Comparison of ENCODE assay signal across 17 cellular contexts in genomic region chr4:154465085-154465484, GRCh38. TPM values are rescaled to one million over a fixed set of nuclear protein-coding genes. Genes with fewer than 3 reads are reported as not detected.
A peak's percentile ranks its signal among the peaks of the same experiment; 100 is the strongest.
DNase-seq lines count a peak whose midpoint lies in the region; ATAC-seq, FAIRE-seq and TF ChIP-seq lines count a peak whose summit lies in the region.
"Had no signal": no experiment of that assay in that cellular context is flagged by ENCODE, and none has a peak within 500 bp of the region (broad histone marks: within the 10 kb centered on the region; RNA-seq: fewer than 3 reads in every experiment).

No MANE protein-coding gene starts in this region.

- H2AFZ ChIP-seq in GM23248 (no peak overlapping the region), PC-3 (ENCODE audit: low read length) (no peak overlapping the region), H9 (ENCODE audit: low read length) (no peak overlapping the region)

- no peak overlapping the region for H2AK5ac ChIP-seq in H9 (ENCODE audit: insufficient read length, low read length)

- FAIRE-seq in bronchial epithelial cell (lab: Jason Lieb, UNC), result no peak
- no peak for FAIRE-seq in HTR-8/SVneo (lab: Jason Lieb, UNC)

- H3K4me1 ChIP-seq in GM23248 (ENCODE audit: insufficient read depth) (no peaks in the 10 kb centered on the region; the same call in 1 of the 2 replicates), PC-3 (ENCODE audit: insufficient read depth, low read length) (peaks cover 11% of the 10 kb centered on the region), H9 (ENCODE audit: insufficient read depth, low read length) (no peaks in the 10 kb centered on the region), right cardiac atrium (ENCODE audit: control insufficient read depth, insufficient read depth, low read length) (no peaks in the 10 kb centered on the region)
- H3K4me1 ChIP-seq: BLaER1 had no signal

- H3K9ac ChIP-seq in GM23248 (no peak overlapping the region), PC-3 (ENCODE audit: low read length) (no peak overlapping the region), H9 (ENCODE audit: extremely low read depth, insufficient read length, low read length) (no peak overlapping the region)
- H3K9ac ChIP-seq: BLaER1 had no signal

- H3K9me3 Mint-ChIP-seq in H9 (no peaks in the 10 kb centered on the region), chondrocyte (ENCODE audit: low read depth) (no peaks in the 10 kb centered on the region)

- no peaks in the 10 kb centered on the region for H4K20me1 ChIP-seq in GM23248 (ENCODE audit: insufficient read depth)
- no peaks in the 10 kb centered on the region for H4K20me1 ChIP-seq in PC-3 (ENCODE audit: low read length)
- no peaks in the 10 kb centered on the region for H4K20me1 ChIP-seq in H9 (ENCODE audit: control insufficient read depth, insufficient read depth, insufficient read length)
- H4K20me1 ChIP-seq: BLaER1 had no signal

- H3K36me3 ChIP-seq in GM23248 (ENCODE audit: low read depth) (no peaks in the 10 kb centered on the region), PC-3 (ENCODE audit: low read depth, low read length) (no peaks in the 10 kb centered on the region), bronchial epithelial cell (ENCODE audit: control insufficient read depth, insufficient read depth, low read length) (no peaks in the 10 kb centered on the region)

- DNase-seq in GM23248 (peak; percentile 49), PC-3 (peak; percentile 7), bronchial epithelial cell (ENCODE audit: low read depth) (peak; percentile 18), kidney tubule cell (ENCODE audit: low spot score) (peak; percentile 5), HTR-8/SVneo (ENCODE audit: insufficient read length, low spot score) (no peak), H9 (no peak), chondrocyte (ENCODE audit: low spot score) (no peak), right cardiac atrium (no peak)
- DNase-seq: KBM-7, NCI-H1417, NCI-H1930, NCI-H2171, NCI-H510A, NCI-H82 had no signal

- H3K79me2 ChIP-seq in GM23248 (ENCODE audit: insufficient read depth), result no peaks in the 10 kb centered on the region
- no peaks in the 10 kb centered on the region for H3K79me2 ChIP-seq in PC-3 (ENCODE audit: low read length)
- H3K79me2 ChIP-seq in H9 (ENCODE audit: insufficient read depth, low read length), result no peaks in the 10 kb centered on the region

- H3K4me1 Mint-ChIP-seq in H9 (peaks cover 0 to 5% of the 10 kb centered on the region in 2 experiments; a peak in 2 of 4 replicates), chondrocyte (ENCODE audit: low read depth) (no peaks in the 10 kb centered on the region)

- H3K27ac ChIP-seq in GM23248, result no peak overlapping the region
- H3K27ac ChIP-seq in PC-3 (ENCODE audit: low read length), result no peak overlapping the region
- no peak overlapping the region for H3K27ac ChIP-seq in H9 (ENCODE audit: insufficient read length, low read depth, low read length)
- H3K27ac ChIP-seq in right cardiac atrium (ENCODE audit: low read length), result no peak overlapping the region
- H3K27ac ChIP-seq: BLaER1 had no signal

- no peaks in the 10 kb centered on the region for H3K79me1 ChIP-seq in H9 (ENCODE audit: insufficient read depth, low read depth, low read length, poor library complexity, severe bottlenecking)

- no peak overlapping the region for H2BK15ac ChIP-seq in H9 (ENCODE audit: low read depth, low read length)

- H3K23me2 ChIP-seq in H9 (ENCODE audit: insufficient read length, low read depth, low read length, poor library complexity, severe bottlenecking), result no peaks in the 10 kb centered on the region

- no peak overlapping the region for H4K5ac ChIP-seq in H9 (ENCODE audit: insufficient read length, low read depth, low read length)

- no peaks in the 10 kb centered on the region; the same call in 1 of the 2 replicates for H3K27me3 Mint-ChIP-seq in H9 (ENCODE audit: low read depth)
- H3K27me3 Mint-ChIP-seq in chondrocyte (ENCODE audit: low read depth), result peaks cover 19% of the 10 kb centered on the region

- no peaks in the 10 kb centered on the region for H3F3A ChIP-seq in GM23248 (ENCODE audit: insufficient read depth)
- H3F3A ChIP-seq in PC-3 (ENCODE audit: low read length, unreplicated experiment), result no peaks in the 10 kb centered on the region

- no peak overlapping the region for H3K56ac ChIP-seq in H9 (ENCODE audit: insufficient read length, low read depth, low read length)

- H3K9me2 ChIP-seq in GM23248 (ENCODE audit: insufficient read depth), result no peaks in the 10 kb centered on the region
- no peaks in the 10 kb centered on the region for H3K9me2 ChIP-seq in PC-3 (replicated peaks; ENCODE audit: low read length)

- no peak overlapping the region for H4K91ac ChIP-seq in H9 (ENCODE audit: insufficient read length, low read depth, low read length)

- no peak overlapping the region for H3K23ac ChIP-seq in H9 (ENCODE audit: insufficient read length, low read depth, low read length)

- H3K4ac ChIP-seq in H9 (ENCODE audit: low read depth, low read length), result no peak overlapping the region

- H3K36me3 Mint-ChIP-seq in H9 (ENCODE audit: insufficient read depth in 1 of 3, low read depth in 3 of 3) (no peaks in the 10 kb centered on the region), chondrocyte (ENCODE audit: low read depth) (no peaks in the 10 kb centered on the region)

- no peak overlapping the region for H2BK12ac ChIP-seq in H9 (ENCODE audit: insufficient read length, low read depth, low read length)

- no peak overlapping the region for H2BK120ac ChIP-seq in H9 (ENCODE audit: low read depth, low read length, poor library complexity, severe bottlenecking)

- H3K9me3 ChIP-seq in GM23248 (ENCODE audit: low read depth) (no peaks in the 10 kb centered on the region), PC-3 (ENCODE audit: low read length) (no peaks in the 10 kb centered on the region), H9 (ENCODE audit: control insufficient read depth, low read depth, low read length) (no peaks in the 10 kb centered on the region), right cardiac atrium (ENCODE audit: control insufficient read depth, low read length) (no peaks in the 10 kb centered on the region)
- H3K9me3 ChIP-seq: BLaER1 had no signal

- H3K27me3 ChIP-seq in GM23248 (replicated peaks; ENCODE audit: insufficient read depth) (no peaks in the 10 kb centered on the region), PC-3 (ENCODE audit: low read length) (no peaks in the 10 kb centered on the region), bronchial epithelial cell (ENCODE audit: control insufficient read depth, insufficient read depth, low read length) (no peaks in the 10 kb centered on the region), H9 (ENCODE audit: insufficient read depth, low read length) (no peaks in the 10 kb centered on the region), right cardiac atrium (ENCODE audit: control insufficient read depth, insufficient read depth) (no peaks in the 10 kb centered on the region)
- H3K27me3 ChIP-seq: BLaER1 had no signal

- in situ Hi-C loops in GM23248 (cut with MboI), result no loop called here

- no peak overlapping the region for H3K4me3 Mint-ChIP-seq in H9
- no peak overlapping the region for H3K4me3 Mint-ChIP-seq in chondrocyte (ENCODE audit: unreplicated experiment)

- no peak overlapping the region for H4K8ac ChIP-seq in H9 (replicated peaks; ENCODE audit: insufficient read length, low read depth, low read length)

- no peak overlapping the region for H3K27ac Mint-ChIP-seq in H9
- no peak overlapping the region for H3K27ac Mint-ChIP-seq in chondrocyte (ENCODE audit: unreplicated experiment)

- CTCF ChIA-PET in PC-3 (lab: Charles Lee), result no interaction called here

- no peak overlapping the region for H3K14ac ChIP-seq in H9 (ENCODE audit: insufficient read depth, low read length)

- ATAC-seq in PC-3 (no peak), right cardiac atrium (no peak)

- 55 to 59% methylated on average over 6 of the region's 6 CpGs for WGBS in GM23248 (ENCODE audit: low coverage in 1 of 2, low lambda C conversion rate in 2 of 2, missing lambda C conversion rate in 2 of 2), 2 experiments
- WGBS in H9 (ENCODE audit: extremely low coverage, insufficient read length, low lambda C conversion rate), result no CpG with 5 or more reads among the region's 6 CpGs
- 82% methylated on average over 6 of the region's 6 CpGs for WGBS in right cardiac atrium

- BruUV-seq in PC-3 (replicated peaks; lab: Mats Ljungman, UMichigan), result no TSS peak

- H3K4me3 ChIP-seq in GM23248, result no peak overlapping the region
- H3K4me3 ChIP-seq in PC-3 (ENCODE audit: low read length), result no peak overlapping the region
- no peak overlapping the region for H3K4me3 ChIP-seq in bronchial epithelial cell (ENCODE audit: low read depth, low read length)
- no peak overlapping the region for H3K4me3 ChIP-seq in right cardiac atrium (ENCODE audit: low read length)
- H3K4me3 ChIP-seq: BLaER1 had no signal

- H2BK5ac ChIP-seq in H9 (ENCODE audit: insufficient read length, low read length), result no peak overlapping the region

- H2BK20ac ChIP-seq in H9 (ENCODE audit: low read depth, low read length, poor library complexity, severe bottlenecking), result no peak overlapping the region

- TF ChIP-seq CTCF in PC-3 (conservative IDR thresholded peaks at IDR 0.05; ENCODE audit: low read depth, low read length) (no peak), bronchial epithelial cell (IDR thresholded peaks at IDR 0.05; ENCODE audit: insufficient read depth, low read length, severe bottlenecking) (no peak), H9 (conservative IDR thresholded peaks at IDR 0.05) (no peak), chondrocyte (IDR thresholded peaks at IDR 0.05) (no peak)

- H3K18ac ChIP-seq in H9 (ENCODE audit: insufficient read length, low read depth, low read length), result no peak overlapping the region

- POLR2A ChIA-PET in PC-3 (lab: Charles Lee; ENCODE audit: unreplicated experiment), result no interaction called here

- intact Hi-C loops in PC-3 (cut with micrococcal nuclease), result no loop called here
- intact Hi-C loops in right cardiac atrium (cut with DNase I), result no loop called here

- no peak overlapping the region for H3T11ph ChIP-seq in H9 (ENCODE audit: low read length)

- no peak overlapping the region for H3K4me2 ChIP-seq in GM23248 (ENCODE audit: unreplicated experiment)
- no peak overlapping the region for H3K4me2 ChIP-seq in PC-3 (ENCODE audit: low read length)
- H3K4me2 ChIP-seq in H9 (ENCODE audit: insufficient read depth, insufficient read length, low read length), result no peak overlapping the region
- H3K4me2 ChIP-seq: BLaER1 had no signal

RNA-seq across cellular contexts. Expression of gene DCHS2, which starts 26.5 kb away (rescaled TPM):
- total RNA-seq in GM23248 (2014; rRNA removed; shearing (Covaris generic)), result not detected in 2 replicates
- not detected in 2 replicates for polyA plus RNA-seq in GM23248 (2016; fragmentation: Nextera tagmentation; extraction: Ambion mirVana)
- total RNA-seq in PC-3 (2014; rRNA removed), result 0.06 and 0.22 TPM in 2 replicates
- not detected in 2 replicates for total RNA-seq in bronchial epithelial cell
- total RNA-seq in H9 (2021), result 0.57 and 0.70 TPM in 2 replicates
- 0.39 TPM in 1 of 3 replicates, not detected in the others for total RNA-seq in chondrocyte
- not detected for total RNA-seq in right cardiac atrium
- polyA plus RNA-seq in right cardiac atrium, result not detected
- total RNA-seq: OCI-LY7 had no signal
- polyA plus RNA-seq: AG04450 had no signal

Comparison
In these comparisons a context has a peak if more than half of its experiments do, and no peak if none do; other contexts are left out.
1. DNase-seq: peak in GM23248 (single experiment), PC-3 (single experiment), bronchial epithelial cell (single experiment) and kidney tubule cell (single experiment); none in HTR-8/SVneo (single experiment), H9 (single experiment), chondrocyte (single experiment) and right cardiac atrium (0 of 3).